Comparison of ENCODE assay signal across 30 cellular contexts in the genomic region with DNA sequence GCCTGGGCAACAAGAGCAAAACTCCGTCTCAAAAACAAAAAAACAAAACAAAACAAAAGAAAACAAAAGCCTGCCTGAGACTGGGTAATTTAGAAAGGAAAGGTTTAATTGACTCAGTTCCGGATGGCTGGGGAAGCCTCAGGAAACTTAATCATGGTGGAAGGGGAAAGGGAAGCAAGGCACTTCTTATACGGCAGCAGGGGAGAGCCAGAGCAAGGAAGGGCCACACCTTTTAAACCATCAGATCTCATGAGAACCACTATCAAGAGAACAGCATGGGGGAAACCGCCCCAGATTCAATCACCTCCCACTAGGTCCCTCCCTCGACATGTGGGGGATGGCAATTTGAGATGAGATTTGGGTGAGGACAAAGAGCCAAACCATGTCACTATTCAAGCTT.
DNase-seq lines count a peak whose midpoint lies in the region; ATAC-seq and TF ChIP-seq lines count a peak whose summit lies in the region.
"Had no signal": no experiment of that assay in that cellular context is flagged by ENCODE, and none has a peak within 500 bp of the region (broad histone marks: within the 10 kb centered on the region; RNA-seq: fewer than 3 reads in every experiment).

No MANE protein-coding gene starts in this region.

- peak in 7 of 8 donors; percentile 29 to 88 (median 57) for ATAC-seq in heart right ventricle
- no peak for ATAC-seq in activated T-helper 17 cell treated with anti-CD3 and anti-CD28 coated beads, Interleukin-2, amount 50 U/mL, for 72 hours (replicated peaks)
- ATAC-seq in stimulated activated naive CD8-positive, alpha-beta T cell treated with anti-CD3 and anti-CD28 coated beads, Interleukin-15, amount 100 ng/mL, for 72 hours, result no peak
- no peak for ATAC-seq in HG03439 (IDR thresholded peaks at IDR 0.05; ENCODE audit: unreplicated experiment)
- ATAC-seq: esophagus mucosa, pancreas had no signal

- peaks cover 31% of the 10 kb centered on the region for H3K36me3 Mint-ChIP-seq in activated T-helper 17 cell treated with anti-CD3 and anti-CD28 coated beads, Interleukin-2, amount 50 U/mL, for 72 hours (ENCODE audit: low read depth)
- peaks cover 4 to 12% (median 9%) of the 10 kb centered on the region in 3 donors for H3K36me3 Mint-ChIP-seq in immature natural killer cell
- H3K36me3 Mint-ChIP-seq: naive B cell had no signal

- no peaks in the 10 kb centered on the region for H3K9me3 ChIP-seq in heart right ventricle
- H3K9me3 ChIP-seq: pancreas, sigmoid colon, suprapubic skin had no signal

- TF ChIP-seq CTCF in heart right ventricle (IDR thresholded peaks at IDR 0.05), result no peak

- no peaks in the 10 kb centered on the region for H3K27me3 Mint-ChIP-seq in activated T-helper 17 cell treated with anti-CD3 and anti-CD28 coated beads, Interleukin-2, amount 50 U/mL, for 72 hours
- no peaks in the 10 kb centered on the region for H3K27me3 Mint-ChIP-seq in stimulated activated naive CD8-positive, alpha-beta T cell treated with anti-CD3 and anti-CD28 coated beads, Interleukin-15, amount 100 ng/mL, for 72 hours
- H3K27me3 Mint-ChIP-seq in immature natural killer cell (ENCODE audit: low read depth in 3 of 3), result peaks cover 9 to 13% (median 11%) of the 10 kb centered on the region in 3 donors
- H3K27me3 Mint-ChIP-seq: IgD-negative memory B cell, naive B cell had no signal

- no peak overlapping the region for H3K4me3 Mint-ChIP-seq in activated T-helper 17 cell treated with anti-CD3 and anti-CD28 coated beads, Interleukin-2, amount 50 U/mL, for 72 hours
- H3K4me3 Mint-ChIP-seq in stimulated activated naive CD8-positive, alpha-beta T cell treated with anti-CD3 and anti-CD28 coated beads, Interleukin-15, amount 100 ng/mL, for 72 hours, result no peak overlapping the region
- no peak overlapping the region for H3K4me3 Mint-ChIP-seq in immature natural killer cell
- H3K4me3 Mint-ChIP-seq: IgD-negative memory B cell, naive B cell had no signal

- no peaks in the 10 kb centered on the region for H3K27me3 ChIP-seq in heart right ventricle
- H3K27me3 ChIP-seq: dorsolateral prefrontal cortex, pancreas, sigmoid colon, suprapubic skin had no signal

- WGBS in heart right ventricle, 2 donors, result 57 to 69% methylated on average over 5 of the region's 5 CpGs

- peak overlapping the region; percentile 46 for H3K27ac Mint-ChIP-seq in activated T-helper 17 cell treated with anti-CD3 and anti-CD28 coated beads, Interleukin-2, amount 50 U/mL, for 72 hours
- peak overlapping the region; percentile 68 to 75 for H3K27ac Mint-ChIP-seq in stimulated activated naive CD8-positive, alpha-beta T cell treated with anti-CD3 and anti-CD28 coated beads, Interleukin-15, amount 100 ng/mL, for 72 hours
- H3K27ac Mint-ChIP-seq in immature natural killer cell, result peak overlapping the region in 1 of 6 donors; percentile 40
- H3K27ac Mint-ChIP-seq: IgD-negative memory B cell, naive B cell had no signal

- H3K27ac ChIP-seq in heart right ventricle, result peak overlapping the region in 4 of 10 donors; percentile 7 to 46 (median 36)
- H3K27ac ChIP-seq: dorsolateral prefrontal cortex, HL-60, pancreas, sigmoid colon, suprapubic skin had no signal

- DNase-seq in heart right ventricle, result no peak
- DNase-seq in cardiac septum (ENCODE audit: low spot score), result no peak
- DNase-seq in lung microvascular endothelial cell (ENCODE audit: low read depth in 2 of 2), result peak; percentile 37 to 94
- no peak for DNase-seq in stimulated activated naive CD8-positive, alpha-beta T cell treated with anti-CD3 and anti-CD28 coated beads, Interleukin-15, amount 100 ng/mL, for 72 hours
- DNase-seq in immature natural killer cell, result no peak
- no peak for DNase-seq in medulla oblongata (ENCODE audit: extremely low spot score)
- DNase-seq: activated CD4-positive, alpha-beta T cell treated with anti-CD3 and anti-CD28 coated beads, Interleukin-2, amount 50 U/mL, for 48 hours; activated naive CD4-positive, alpha-beta T cell; anterior cingulate cortex; C1 segment of cervical spinal cord; central memory CD4-positive, alpha-beta T cell; dorsolateral prefrontal cortex; EL; foreskin melanocyte; hypothalamus; naive B cell; NCI-H1417; NCI-H526; pancreas; sigmoid colon; stimulated activated CD4-positive, alpha-beta T cell treated with anti-CD3 and anti-CD28 coated beads, Interleukin-15, amount 100 ng/mL, for 24 hours; stimulated activated CD8-positive, alpha-beta memory T cell treated with anti-CD3 and anti-CD28 coated beads, Interleukin-4, amount 100 ng/mL, for 48 hours; T-helper 2 cell had no signal

- H3K4me1 ChIP-seq in heart right ventricle, result no peaks in the 10 kb centered on the region
- H3K4me1 ChIP-seq: pancreas, suprapubic skin had no signal

- no peak overlapping the region for H3K4me3 ChIP-seq in heart right ventricle
- H3K4me3 ChIP-seq: dorsolateral prefrontal cortex, lung, pancreas, sigmoid colon, suprapubic skin had no signal

- H3K9me3 Mint-ChIP-seq in activated T-helper 17 cell treated with anti-CD3 and anti-CD28 coated beads, Interleukin-2, amount 50 U/mL, for 72 hours, result no peaks in the 10 kb centered on the region
- H3K9me3 Mint-ChIP-seq in stimulated activated naive CD8-positive, alpha-beta T cell treated with anti-CD3 and anti-CD28 coated beads, Interleukin-15, amount 100 ng/mL, for 72 hours, result no peaks in the 10 kb centered on the region
- peaks cover 0 to 4% (median 0%) of the 10 kb centered on the region in 6 donors for H3K9me3 Mint-ChIP-seq in immature natural killer cell
- H3K9me3 Mint-ChIP-seq: IgD-negative memory B cell, naive B cell had no signal

- H3K4me1 Mint-ChIP-seq in activated T-helper 17 cell treated with anti-CD3 and anti-CD28 coated beads, Interleukin-2, amount 50 U/mL, for 72 hours, result peaks cover 4% of the 10 kb centered on the region
- H3K4me1 Mint-ChIP-seq in stimulated activated naive CD8-positive, alpha-beta T cell treated with anti-CD3 and anti-CD28 coated beads, Interleukin-15, amount 100 ng/mL, for 72 hours, result no peaks in the 10 kb centered on the region
- H3K4me1 Mint-ChIP-seq in immature natural killer cell, result no peaks in the 10 kb centered on the region
- H3K4me1 Mint-ChIP-seq: IgD-negative memory B cell, naive B cell had no signal

- intact Hi-C loops in heart right ventricle (cut with DNase I) (loop anchor here in 1 of 10 donors (10.0 kb wide), 1 partner anchor 115 kb away; no protein-coding TSS in a partner anchor), cardiac septum (cut with DNase I) (no loop called here)

- peaks cover 0 to 21% (median 0%) of the 10 kb centered on the region in 9 donors for H3K36me3 ChIP-seq in heart right ventricle
- H3K36me3 ChIP-seq: pancreas had no signal

Comparison
In these comparisons a context has a peak if more than half of its experiments do, and no peak if none do; other contexts are left out.
1. ATAC-seq: peak in heart right ventricle (7 of 8); none in activated T-helper 17 cell treated with anti-CD3 and anti-CD28 coated beads, Interleukin-2, amount 50 U/mL, for 72 hours (single experiment), stimulated activated naive CD8-positive, alpha-beta T cell treated with anti-CD3 and anti-CD28 coated beads, Interleukin-15, amount 100 ng/mL, for 72 hours (single experiment) and HG03439 (single experiment).
2. DNase-seq: peak in lung microvascular endothelial cell (2 of 2); none in heart right ventricle (0 of 2), cardiac septum (single experiment), stimulated activated naive CD8-positive, alpha-beta T cell treated with anti-CD3 and anti-CD28 coated beads, Interleukin-15, amount 100 ng/mL, for 72 hours (0 of 2), immature natural killer cell (0 of 3) and medulla oblongata (single experiment).